In genomic region chr3:53166781-53167291, GRCh38 we compare ENCODE assay signal across 8 cellular contexts. TPM values are rescaled to one million over a fixed set of nuclear protein-coding genes. Genes with fewer than 3 reads are reported as not detected.
A peak's percentile ranks its signal among the peaks of the same experiment; 100 is the strongest.
DNase-seq lines count a peak whose midpoint lies in the region; ATAC-seq and TF ChIP-seq lines count a peak whose summit lies in the region.

No MANE protein-coding gene starts in this region.

- H3K36me3 ChIP-seq in GM06990 (ENCODE audit: control insufficient read depth, insufficient read depth, low read length), result peaks cover 10% of the 10 kb centered on the region
- no peaks in the 10 kb centered on the region; the same call in 1 of the 2 replicates for H3K36me3 ChIP-seq in PC-3 (ENCODE audit: low read depth, low read length)
- H3K36me3 ChIP-seq in psoas muscle (ENCODE audit: insufficient read depth in 1 of 2, low read depth in 1 of 2), result no peaks in the 10 kb centered on the region

- 38 to 46% (median 42%) methylated on average over 9 of the region's 9 CpGs for WGBS in psoas muscle, 3 donors

- intact Hi-C loops in PC-3 (cut with micrococcal nuclease), result no loop called here
- intact Hi-C loops in psoas muscle (cut with DNase I), result no loop called here

- H3K4me1 ChIP-seq in PC-3 (ENCODE audit: insufficient read depth, low read length), result peaks cover 24% of the 10 kb centered on the region
- H3K4me1 ChIP-seq in psoas muscle, result peaks cover 7% of the 10 kb centered on the region

- POLR2A ChIA-PET in PC-3 (lab: Charles Lee; ENCODE audit: unreplicated experiment), result no interaction called here

- no peaks in the 10 kb centered on the region for H3F3A ChIP-seq in PC-3 (ENCODE audit: low read length, unreplicated experiment)

- TF ChIP-seq CTCF in GM06990 (IDR thresholded peaks at IDR 0.05; ENCODE audit: insufficient read depth, low read length, poor library complexity, severe bottlenecking) (no peak), PC-3 (conservative IDR thresholded peaks at IDR 0.05; ENCODE audit: low read depth, low read length) (no peak), fibroblast of mammary gland (conservative IDR thresholded peaks at IDR 0.05; ENCODE audit: control insufficient read depth, insufficient read depth, low read depth, low read length) (no peak), psoas muscle (IDR thresholded peaks at IDR 0.05) (no peak)

- H3K27ac ChIP-seq in PC-3 (ENCODE audit: low read length), result no peak overlapping the region
- no peak overlapping the region for H3K27ac ChIP-seq in psoas muscle

- peaks cover 16% of the 10 kb centered on the region; the same call in 1 of the 2 replicates for H4K20me1 ChIP-seq in PC-3 (ENCODE audit: low read length)

- H3K27me3 ChIP-seq in GM06990 (replicated peaks; ENCODE audit: control insufficient read depth, insufficient read depth, low read length) (no peaks in the 10 kb centered on the region), PC-3 (ENCODE audit: low read length) (no peaks in the 10 kb centered on the region), psoas muscle (ENCODE audit: insufficient read depth in 3 of 3, low read length in 2 of 3) (no peaks in the 10 kb centered on the region)

- DNase-seq in GM06990 (ENCODE audit: extremely low read depth, insufficient read length) (no peak), PC-3 (peak; percentile 43), fibroblast of mammary gland (ENCODE audit: low read depth) (peak; percentile 75), psoas muscle (peak; percentile 71 to 84), NCI-H1092 treated with DMSO at 0.1 percent for 48 hours (lab: John Stamatoyannopoulos, UW) (no peak), NCI-H146 treated with DMSO at 0.1 percent for 48 hours (lab: John Stamatoyannopoulos, UW; ENCODE audit: unreplicated experiment) (no peak)
- no peak for DNase-seq in effector CD4-positive, alpha-beta T cell

- H3K79me2 ChIP-seq in PC-3 (ENCODE audit: low read length), result peaks cover 87% of the 10 kb centered on the region

- CTCF ChIA-PET in PC-3 (lab: Charles Lee), result interaction anchor here (0.6 kb wide), 1 partner anchor 154 kb away, joined by 3 read pairs; no protein-coding TSS in a partner anchor

- peak overlapping the region; percentile 23; the same call in 1 of the 2 replicates for H3K4me2 ChIP-seq in PC-3 (ENCODE audit: low read length)

- no TSS peak for BruUV-seq in PC-3 (replicated peaks; lab: Mats Ljungman, UMichigan)

- no peak overlapping the region for H3K9ac ChIP-seq in PC-3 (ENCODE audit: low read length)

- H3K9me3 ChIP-seq in PC-3 (ENCODE audit: low read length) (no peaks in the 10 kb centered on the region), psoas muscle (no peaks in the 10 kb centered on the region)

- peak; percentile 79 for ATAC-seq in PC-3
- ATAC-seq in psoas muscle, result peak; percentile 48 to 69 (median 60)
- ATAC-seq in GM19395 (IDR thresholded peaks at IDR 0.05; ENCODE audit: unreplicated experiment), result no peak

- H2AFZ ChIP-seq in PC-3 (ENCODE audit: low read length), result no peak overlapping the region

- H3K4me3 ChIP-seq in GM06990 (replicated peaks; ENCODE audit: low read depth, low read length) (peak overlapping the region; percentile 41), PC-3 (ENCODE audit: low read length) (no peak overlapping the region), fibroblast of mammary gland (ENCODE audit: control insufficient read depth, low read depth, low read length) (no peak overlapping the region), psoas muscle (no peak overlapping the region)

- no peaks in the 10 kb centered on the region for H3K9me2 ChIP-seq in PC-3 (replicated peaks; ENCODE audit: low read length)

RNA-seq across cellular contexts. Expression of gene PRKCD, which starts 5.8 kb away (rescaled TPM):
- total RNA-seq in PC-3 (2014; rRNA removed), result 7.8 and 18.7 TPM in 2 replicates
- total RNA-seq in psoas muscle, result 1 to 10 TPM; 3.2 to 8.4 (median 4.5) TPM
- 1 to 10 TPM; 3.5 to 4.9 (median 3.9) TPM for polyA plus RNA-seq in psoas muscle

RNA-seq across cellular contexts. Expression of gene RFT1, which starts 36.6 kb away (rescaled TPM):
- total RNA-seq in PC-3 (2014; rRNA removed) (21.1 and 24.6 TPM in 2 replicates), psoas muscle (1 to 10 TPM; 5.7 to 8.8 (median 6.5) TPM)
- 10 to 100 TPM in 1 of 3 donors, 1 to 10 TPM in 2; 5.4 to 13.2 (median 8.1) TPM for polyA plus RNA-seq in psoas muscle

Comparison
In these comparisons a context has a peak if more than half of its experiments do, and no peak if none do; other contexts are left out.
1. DNase-seq: peak in PC-3 (single experiment), fibroblast of mammary gland (single experiment) and psoas muscle (2 of 2); none in GM06990 (single experiment), effector CD4-positive, alpha-beta T cell (single experiment), NCI-H1092 treated with DMSO at 0.1 percent for 48 hours (single experiment) and NCI-H146 treated with DMSO at 0.1 percent for 48 hours (single experiment).